ENCODE assay signal across 1 cellular context in genomic region chr15:42584031-42584765, GRCh38.
TF ChIP-seq lines count a peak whose summit lies in the region.

No MANE protein-coding gene starts in this region.

TF ChIP-seq in GM12878, 131 proteins besides CTCF, POLR2A, EP300 and RAD21:
- TF ChIP-seq CUX1 (IDR thresholded peaks at IDR 0.05; ENCODE audit: insufficient replicate concordance, low read depth, low read length) (no peak), RBBP5 (conservative IDR thresholded peaks at IDR 0.05) (no peak), HDAC2 (IDR thresholded peaks at IDR 0.05) (no peak), BRCA1 (IDR thresholded peaks at IDR 0.05; ENCODE audit: low read depth, low read length) (no peak), MEF2B (IDR thresholded peaks at IDR 0.05; ENCODE audit: partially characterized antibody, poor library complexity, severe bottlenecking) (peak; percentile 31), WRNIP1 (IDR thresholded peaks at IDR 0.05; ENCODE audit: borderline replicate concordance, low read depth, low read length) (no peak), ZBTB33 (IDR thresholded peaks at IDR 0.05) (no peak)
